ENCODE assay signal across 8 cellular contexts in genomic region chr1:156504062-156504813, GRCh38. TPM values are rescaled to one million over a fixed set of nuclear protein-coding genes. Genes with fewer than 3 reads are reported as not detected.
DNase-seq lines count a peak whose midpoint lies in the region; ATAC-seq and TF ChIP-seq lines count a peak whose summit lies in the region.

No MANE protein-coding gene starts in this region.

- ATAC-seq in T-helper 17 cell (no peak), gastrocnemius medialis (no peak), GM21423 (IDR thresholded peaks at IDR 0.05; ENCODE audit: unreplicated experiment) (no peak), HG03135 (IDR thresholded peaks at IDR 0.05; ENCODE audit: unreplicated experiment) (no peak)

- TF ChIP-seq CTCF in fibroblast of the aortic adventitia (IDR thresholded peaks at IDR 0.05; ENCODE audit: insufficient read depth, low read length) (no peak), gastrocnemius medialis (IDR thresholded peaks at IDR 0.05 in 4 of 5, conservative IDR thresholded peaks at IDR 0.05 in 1 of 5) (no peak)

- peak overlapping the region; percentile 88 for H3K27ac ChIP-seq in HUES48 (ENCODE audit: low read depth, low read length)
- H3K27ac ChIP-seq in gastrocnemius medialis = peak overlapping the region; percentile 96 to 99 (median 98)

- in situ Hi-C loops in gastrocnemius medialis (cut with MboI; ENCODE audit: low sequenced_read_pairs in 4 of 4) = no loop called here

- peak overlapping the region; percentile 43 for H3K4me3 ChIP-seq in HUES48 (ENCODE audit: low read depth, low read length)
- peak overlapping the region; percentile 41 for H3K4me3 ChIP-seq in fibroblast of the aortic adventitia (ENCODE audit: low read depth, low read length)
- peak overlapping the region; percentile 48 to 92 (median 61) for H3K4me3 ChIP-seq in gastrocnemius medialis

- no peak for TF ChIP-seq POLR2A in gastrocnemius medialis (IDR thresholded peaks at IDR 0.05)

- peaks cover 35% of the 10 kb centered on the region for H3K4me1 Mint-ChIP-seq in T-helper 17 cell

- peak; percentile 16 for DNase-seq in CD1c-positive myeloid dendritic cell (ENCODE audit: extremely low spot score)
- no peak for DNase-seq in T-helper 17 cell
- DNase-seq in fibroblast of the aortic adventitia (ENCODE audit: low read depth) = no peak
- peak in 1 of 2 donors; percentile 40 for DNase-seq in gastrocnemius medialis
- no peak for DNase-seq in stimulated activated CD8-positive, alpha-beta memory T cell treated with anti-CD3 and anti-CD28 coated beads, Interleukin-4, amount 100 ng/mL, for 48 hours

- H3K27ac Mint-ChIP-seq in T-helper 17 cell = peak overlapping the region; percentile 99

- H3K4me3 Mint-ChIP-seq in T-helper 17 cell = peak overlapping the region; percentile 80

- H3K36me3 ChIP-seq in HUES48 (ENCODE audit: control insufficient read depth, insufficient read depth, low read length) (no peaks in the 10 kb centered on the region), gastrocnemius medialis (no peaks in the 10 kb centered on the region)

- H3K27me3 ChIP-seq in HUES48 (ENCODE audit: control insufficient read depth, insufficient read depth, low read length) = peaks cover 4% of the 10 kb centered on the region; the same call in 1 of the 2 replicates
- H3K27me3 ChIP-seq in gastrocnemius medialis = no peaks in the 10 kb centered on the region

- 0 out of 2 replicates have a peak overlapping the region, but pooled peaks have one; percentile 20 for H3K9ac ChIP-seq in HUES48 (ENCODE audit: low read depth, low read length)

- no peaks in the 10 kb centered on the region for H3K27me3 Mint-ChIP-seq in T-helper 17 cell

- peaks cover 2% of the 10 kb centered on the region for H3K36me3 Mint-ChIP-seq in T-helper 17 cell (ENCODE audit: low read depth)

- intact Hi-C loops in gastrocnemius medialis (cut with DNase I; ENCODE audit: low total_unique reads) = loop anchor here (5.0 kb wide), 1 partner anchor 158 kb away; no protein-coding TSS in a partner anchor

- H3K9me3 ChIP-seq in HUES48 (ENCODE audit: control insufficient read depth, insufficient read depth, low read length) = no peaks in the 10 kb centered on the region
- H3K9me3 ChIP-seq in T-helper 17 cell (ENCODE audit: control insufficient read depth, low read length, poor library complexity, severe bottlenecking) = no peaks in the 10 kb centered on the region
- H3K9me3 ChIP-seq in gastrocnemius medialis = no peaks in the 10 kb centered on the region

- H3K4me1 ChIP-seq in HUES48 (ENCODE audit: control insufficient read depth, insufficient read depth, low read length) (peaks cover 26% of the 10 kb centered on the region), gastrocnemius medialis (peaks cover 42 to 61% of the 10 kb centered on the region in 2 donors)

RNA-seq across cellular contexts. Expression of gene MEF2D, which starts 3.7 kb away (rescaled TPM):
- 100 to 1,000 TPM; 142 to 157 TPM for total RNA-seq in T-helper 17 cell
- total RNA-seq in fibroblast of the aortic adventitia (ENCODE audit: low replicate concordance) = 6.0 and 11.6 TPM in 2 replicates
- 100 to 1,000 TPM; 129 to 260 (median 168) TPM for total RNA-seq in gastrocnemius medialis

Comparison
In these comparisons a context has a peak if more than half of its experiments do, and no peak if none do; other contexts are left out.
1. RNA of gene MEF2D, which starts 3.7 kb away (total RNA-seq): 129 to 260 TPM in gastrocnemius medialis and 142 to 157 TPM in T-helper 17 cell; 6.0 to 11.6 TPM in fibroblast of the aortic adventitia; every median in the first group is over 10 times any median in the second.
2. Peak in every context shown above with its lines, with median percentiles within 50 percentile points of each other: H3K4me3 ChIP-seq.